ENCODE assay signal across 9 cellular contexts in the genomic region with DNA sequence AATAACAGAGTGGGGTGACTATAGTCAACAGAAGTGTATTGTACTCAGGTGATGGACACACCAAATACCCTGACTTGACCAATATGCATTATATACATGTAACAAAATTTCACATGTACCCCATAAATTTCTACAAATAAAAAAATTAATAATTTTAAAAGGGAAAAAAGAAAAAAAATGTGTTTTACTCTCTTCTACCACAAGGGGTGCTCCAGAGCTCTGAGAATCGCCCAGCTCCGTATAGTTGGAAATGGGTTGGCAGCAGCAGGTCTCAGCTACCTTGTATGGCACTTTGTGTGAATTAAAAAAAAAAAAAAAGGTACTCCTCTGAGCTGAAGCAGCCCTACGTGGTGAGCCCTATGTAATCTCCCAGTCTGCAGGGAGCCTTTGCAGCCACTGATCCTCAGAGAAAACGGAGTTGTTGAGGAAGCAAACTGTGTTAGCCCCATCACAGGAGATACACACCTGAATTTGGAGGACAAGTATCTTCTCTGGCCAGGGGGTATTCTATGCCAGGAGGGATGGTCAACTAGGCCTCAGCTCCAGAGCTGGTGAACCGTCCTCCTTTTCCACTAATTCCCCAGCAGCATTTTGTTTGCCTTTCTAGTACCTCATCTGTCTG. TPM values are rescaled to one million over a fixed set of nuclear protein-coding genes. Genes with fewer than 3 reads are reported as not detected.
A peak's percentile ranks its signal among the peaks of the same experiment; 100 is the strongest.
DNase-seq lines count a peak whose midpoint lies in the region; ATAC-seq and TF ChIP-seq lines count a peak whose summit lies in the region.
"Had no signal": no experiment of that assay in that cellular context is flagged by ENCODE, and none has a peak within 500 bp of the region (broad histone marks: within the 10 kb centered on the region; RNA-seq: fewer than 3 reads in every experiment).

No MANE protein-coding gene starts in this region.

- peak; percentile 11 for DNase-seq in activated CD8-positive, alpha-beta T cell treated with anti-CD3 and anti-CD28 coated beads for 36 hours
- no peak for DNase-seq in activated CD8-positive, alpha-beta T cell treated with anti-CD3 and anti-CD28 coated beads, Interleukin-2, amount 10 ng/mL, durations not matched to agents 7 days and 5 days
- DNase-seq in NCI-H460 (ENCODE audit: extremely low read depth, low read depth) (peak; percentile 16), esophagus muscularis mucosa (ENCODE audit: extremely low spot score) (no peak), T-helper 1 cell (no peak), foreskin melanocyte (no peak), GF-D8 (lab: John Stamatoyannopoulos, UW) (no peak)
- DNase-seq in stimulated activated naive CD8-positive, alpha-beta T cell treated with anti-CD3 and anti-CD28 coated beads, Interleukin-15, amount 100 ng/mL, for 72 hours = no peak

- H3K9me3 Mint-ChIP-seq in activated CD8-positive, alpha-beta T cell treated with anti-CD3 and anti-CD28 coated beads for 36 hours = no peaks in the 10 kb centered on the region
- no peaks in the 10 kb centered on the region for H3K9me3 Mint-ChIP-seq in activated CD8-positive, alpha-beta T cell treated with anti-CD3 and anti-CD28 coated beads, Interleukin-2, amount 10 ng/mL, durations not matched to agents 7 days and 5 days (ENCODE audit: insufficient read depth)
- H3K9me3 Mint-ChIP-seq in stimulated activated naive CD8-positive, alpha-beta T cell treated with anti-CD3 and anti-CD28 coated beads, Interleukin-15, amount 100 ng/mL, for 72 hours = no peaks in the 10 kb centered on the region

- ATAC-seq in activated CD8-positive, alpha-beta T cell treated with anti-CD3 and anti-CD28 coated beads for 36 hours = peak; percentile 78
- ATAC-seq in activated CD8-positive, alpha-beta T cell treated with anti-CD3 and anti-CD28 coated beads, Interleukin-2, amount 10 ng/mL, durations not matched to agents 7 days and 5 days = no peak
- ATAC-seq in stimulated activated naive CD8-positive, alpha-beta T cell treated with anti-CD3 and anti-CD28 coated beads, Interleukin-15, amount 100 ng/mL, for 72 hours = peak; percentile 48

- TF ChIP-seq EP300 in esophagus muscularis mucosa (IDR thresholded peaks at IDR 0.05) = no peak

- H3K4me1 ChIP-seq in esophagus muscularis mucosa = no peaks in the 10 kb centered on the region

- no peak overlapping the region for H3K4me3 Mint-ChIP-seq in activated CD8-positive, alpha-beta T cell treated with anti-CD3 and anti-CD28 coated beads for 36 hours
- no peak overlapping the region for H3K4me3 Mint-ChIP-seq in activated CD8-positive, alpha-beta T cell treated with anti-CD3 and anti-CD28 coated beads, Interleukin-2, amount 10 ng/mL, durations not matched to agents 7 days and 5 days
- no peak overlapping the region for H3K4me3 Mint-ChIP-seq in stimulated activated naive CD8-positive, alpha-beta T cell treated with anti-CD3 and anti-CD28 coated beads, Interleukin-15, amount 100 ng/mL, for 72 hours

- POLR2A ChIA-PET in activated CD8-positive, alpha-beta T cell treated with anti-CD3 and anti-CD28 coated beads for 36 hours (lab: Charles Lee) = no interaction called here
- POLR2A ChIA-PET in activated CD8-positive, alpha-beta T cell treated with anti-CD3 and anti-CD28 coated beads, Interleukin-2, amount 10 ng/mL, durations not matched to agents 7 days and 5 days (lab: Charles Lee) = interaction anchor here (0.6 kb wide), 1 partner anchor 50 kb away, joined by 3 read pairs; no protein-coding TSS in a partner anchor

- no peak overlapping the region for H3K4me3 ChIP-seq in esophagus muscularis mucosa
- H3K4me3 ChIP-seq: skin epidermis had no signal

- H3K27ac ChIP-seq in esophagus muscularis mucosa (replicated peaks in 1 of 4) = no peak overlapping the region
- H3K27ac ChIP-seq: skin epidermis had no signal

- CTCF ChIA-PET in activated CD8-positive, alpha-beta T cell treated with anti-CD3 and anti-CD28 coated beads for 36 hours (lab: Charles Lee) = interaction anchor here (0.6 to 1.9 kb wide), 13 partner anchors 9 to 280 kb away, joined by 3 to 8 read pairs (median 3); no protein-coding TSS in a partner anchor
- CTCF ChIA-PET in activated CD8-positive, alpha-beta T cell treated with anti-CD3 and anti-CD28 coated beads, Interleukin-2, amount 10 ng/mL, durations not matched to agents 7 days and 5 days (lab: Charles Lee) = no interaction called here

- peaks cover 2% of the 10 kb centered on the region for H3K4me1 Mint-ChIP-seq in activated CD8-positive, alpha-beta T cell treated with anti-CD3 and anti-CD28 coated beads for 36 hours (ENCODE audit: low read depth)
- H3K4me1 Mint-ChIP-seq in activated CD8-positive, alpha-beta T cell treated with anti-CD3 and anti-CD28 coated beads, Interleukin-2, amount 10 ng/mL, durations not matched to agents 7 days and 5 days (ENCODE audit: low read depth) = peaks cover 1% of the 10 kb centered on the region
- peaks cover 1% of the 10 kb centered on the region for H3K4me1 Mint-ChIP-seq in stimulated activated naive CD8-positive, alpha-beta T cell treated with anti-CD3 and anti-CD28 coated beads, Interleukin-15, amount 100 ng/mL, for 72 hours

- TF ChIP-seq CTCF in activated CD8-positive, alpha-beta T cell treated with anti-CD3 and anti-CD28 coated beads for 36 hours (IDR thresholded peaks at IDR 0.05) = peak; percentile 58
- TF ChIP-seq CTCF in esophagus muscularis mucosa (IDR thresholded peaks at IDR 0.05) = peak in 2 of 3 experiments; percentile 46 to 51

- H3K27ac Mint-ChIP-seq in activated CD8-positive, alpha-beta T cell treated with anti-CD3 and anti-CD28 coated beads for 36 hours = no peak overlapping the region
- H3K27ac Mint-ChIP-seq in activated CD8-positive, alpha-beta T cell treated with anti-CD3 and anti-CD28 coated beads, Interleukin-2, amount 10 ng/mL, durations not matched to agents 7 days and 5 days = no peak overlapping the region
- H3K27ac Mint-ChIP-seq in stimulated activated naive CD8-positive, alpha-beta T cell treated with anti-CD3 and anti-CD28 coated beads, Interleukin-15, amount 100 ng/mL, for 72 hours = no peak overlapping the region

- H3K27me3 Mint-ChIP-seq in activated CD8-positive, alpha-beta T cell treated with anti-CD3 and anti-CD28 coated beads for 36 hours = peaks cover 5% of the 10 kb centered on the region
- peaks cover 2% of the 10 kb centered on the region for H3K27me3 Mint-ChIP-seq in activated CD8-positive, alpha-beta T cell treated with anti-CD3 and anti-CD28 coated beads, Interleukin-2, amount 10 ng/mL, durations not matched to agents 7 days and 5 days (ENCODE audit: low read depth)
- H3K27me3 Mint-ChIP-seq in stimulated activated naive CD8-positive, alpha-beta T cell treated with anti-CD3 and anti-CD28 coated beads, Interleukin-15, amount 100 ng/mL, for 72 hours = no peaks in the 10 kb centered on the region

- H3K27me3 ChIP-seq in esophagus muscularis mucosa = no peaks in the 10 kb centered on the region

- no peaks in the 10 kb centered on the region for H3K36me3 ChIP-seq in esophagus muscularis mucosa

- intact Hi-C loops in activated CD8-positive, alpha-beta T cell treated with anti-CD3 and anti-CD28 coated beads for 36 hours (cut with micrococcal nuclease) = no loop called here
- intact Hi-C loops in esophagus muscularis mucosa (cut with DNase I) = no loop called here

- H3K9me3 ChIP-seq in esophagus muscularis mucosa = no peaks in the 10 kb centered on the region

- no peaks in the 10 kb centered on the region for H3K36me3 Mint-ChIP-seq in activated CD8-positive, alpha-beta T cell treated with anti-CD3 and anti-CD28 coated beads for 36 hours (ENCODE audit: low read depth)
- H3K36me3 Mint-ChIP-seq in activated CD8-positive, alpha-beta T cell treated with anti-CD3 and anti-CD28 coated beads, Interleukin-2, amount 10 ng/mL, durations not matched to agents 7 days and 5 days (ENCODE audit: low read depth) = no peaks in the 10 kb centered on the region

- 31% methylated on average over 5 of the region's 5 CpGs for WGBS in esophagus muscularis mucosa

- no peak for TF ChIP-seq POLR2A in esophagus muscularis mucosa (IDR thresholded peaks at IDR 0.05; ENCODE audit: low read depth)

RNA-seq across cellular contexts. Expression of a gene that starts 17.2 kb away (rescaled TPM):
- 10 to 100 TPM; 41.4 to 42.9 TPM for total RNA-seq in activated CD8-positive, alpha-beta T cell treated with anti-CD3 and anti-CD28 coated beads for 36 hours
- total RNA-seq in activated CD8-positive, alpha-beta T cell treated with anti-CD3 and anti-CD28 coated beads, Interleukin-2, amount 10 ng/mL, durations not matched to agents 7 days and 5 days = 10 to 100 TPM; 37.0 to 38.2 TPM
- total RNA-seq in NCI-H460 (2014; rRNA removed; shearing (Covaris generic)) = 16.8 and 20.0 TPM in 2 replicates
- 14.9 and 21.4 TPM in 2 replicates for polyA plus RNA-seq in NCI-H460 (2014; cell fraction: nucleus; rRNA removed)
- total RNA-seq in esophagus muscularis mucosa = 10 to 100 TPM in 1 of 4 donors, 1 to 10 TPM in 3; 9.4 to 15.7 (median 10.0) TPM

RNA-seq across cellular contexts. Expression of a gene that starts 29.4 kb away (rescaled TPM):
- under 1 TPM; 0.04 to 0.36 TPM for total RNA-seq in activated CD8-positive, alpha-beta T cell treated with anti-CD3 and anti-CD28 coated beads for 36 hours
- total RNA-seq in activated CD8-positive, alpha-beta T cell treated with anti-CD3 and anti-CD28 coated beads, Interleukin-2, amount 10 ng/mL, durations not matched to agents 7 days and 5 days = not detected
- total RNA-seq in NCI-H460 (2014; rRNA removed; shearing (Covaris generic)) = 0.29 and 0.40 TPM in 2 replicates
- polyA plus RNA-seq in NCI-H460 (2014; cell fraction: nucleus; rRNA removed) = 0.79 and 0.99 TPM in 2 replicates
- total RNA-seq in esophagus muscularis mucosa = 10 to 100 TPM in 1 of 4 donors, 1 to 10 TPM in 3; 5.8 to 11.7 (median 9.5) TPM

Comparison
In these comparisons a context has a peak if more than half of its experiments do, and no peak if none do; other contexts are left out.
1. DNase-seq: peak in activated CD8-positive, alpha-beta T cell treated with anti-CD3 and anti-CD28 coated beads for 36 hours (single experiment) and NCI-H460 (single experiment); none in activated CD8-positive, alpha-beta T cell treated with anti-CD3 and anti-CD28 coated beads, Interleukin-2, amount 10 ng/mL, durations not matched to agents 7 days and 5 days (single experiment), esophagus muscularis mucosa (single experiment), stimulated activated naive CD8-positive, alpha-beta T cell treated with anti-CD3 and anti-CD28 coated beads, Interleukin-15, amount 100 ng/mL, for 72 hours (0 of 2), T-helper 1 cell (0 of 5), foreskin melanocyte (single experiment) and GF-D8 (single experiment).